Comparison of ENCODE assay signal across 8 cellular contexts in genomic region chr3:160400048-160400630, GRCh38. TPM values are rescaled to one million over a fixed set of nuclear protein-coding genes. Genes with fewer than 3 reads are reported as not detected.
DNase-seq lines count a peak whose midpoint lies in the region; ATAC-seq and TF ChIP-seq lines count a peak whose summit lies in the region.

No MANE protein-coding gene starts in this region.

- no peaks in the 10 kb centered on the region for H3K4me1 ChIP-seq in BE2C

- TF ChIP-seq CTCF in BE2C (IDR thresholded peaks at IDR 0.05; ENCODE audit: low read depth, low read length): no peak
- TF ChIP-seq CTCF in choroid plexus epithelial cell (conservative IDR thresholded peaks at IDR 0.05; ENCODE audit: low read depth, low read length): no peak

- peak; percentile 32 for DNase-seq in BE2C
- DNase-seq in T-helper 22 cell (ENCODE audit: low read depth): peak; percentile 8
- DNase-seq in choroid plexus epithelial cell (ENCODE audit: low read depth): peak; percentile 74
- peak; percentile 27 to 30 for DNase-seq in stimulated activated CD4-positive, alpha-beta T cell treated with anti-CD3 and anti-CD28 coated beads, Interleukin-2, amount 100 ng/mL, for 48 hours
- no peak for DNase-seq in NCI-H1436 treated with DMSO at 0.1 percent for 48 hours (lab: John Stamatoyannopoulos, UW)

- H3K27ac ChIP-seq in layer of hippocampus (ENCODE audit: low read depth, low read length): peak overlapping the region; percentile 32

- peak overlapping the region; percentile 98 for H3K4me3 ChIP-seq in BE2C (ENCODE audit: low read depth, low read length)
- peak overlapping the region; percentile 90 for H3K4me3 ChIP-seq in choroid plexus epithelial cell (ENCODE audit: low read depth, low read length)

- peak; percentile 11 for ATAC-seq in GM19035 (IDR thresholded peaks at IDR 0.05; ENCODE audit: unreplicated experiment)
- peak; percentile 16 for ATAC-seq in HG03521 (IDR thresholded peaks at IDR 0.05; ENCODE audit: unreplicated experiment)

- no peaks in the 10 kb centered on the region for H3K27me3 ChIP-seq in BE2C
- no peaks in the 10 kb centered on the region for H3K27me3 ChIP-seq in layer of hippocampus (ENCODE audit: control insufficient read depth, insufficient read depth, low read length)

- H3K9me3 ChIP-seq in BE2C: no peaks in the 10 kb centered on the region

- H3K36me3 ChIP-seq in BE2C: peaks cover 40% of the 10 kb centered on the region

RNA-seq across cellular contexts. Expression of gene SMC4, which starts 0.7 kb away (rescaled TPM):
- polyA plus RNA-seq in BE2C (2012; ENCODE audit: insufficient read depth, insufficient read length, low read depth): 24.7 TPM

RNA-seq across cellular contexts. Expression of gene IFT80, which starts 1.1 kb away (rescaled TPM):
- polyA plus RNA-seq in BE2C (2012; ENCODE audit: insufficient read depth, insufficient read length, low read depth): 14.2 TPM

RNA-seq across cellular contexts. Expression of gene TRIM59, which starts 49.4 kb away (rescaled TPM):
- 8.0 TPM for polyA plus RNA-seq in BE2C (2012; ENCODE audit: insufficient read depth, insufficient read length, low read depth)
